15 cellular contexts compared by ENCODE assay signal in the genomic region with DNA sequence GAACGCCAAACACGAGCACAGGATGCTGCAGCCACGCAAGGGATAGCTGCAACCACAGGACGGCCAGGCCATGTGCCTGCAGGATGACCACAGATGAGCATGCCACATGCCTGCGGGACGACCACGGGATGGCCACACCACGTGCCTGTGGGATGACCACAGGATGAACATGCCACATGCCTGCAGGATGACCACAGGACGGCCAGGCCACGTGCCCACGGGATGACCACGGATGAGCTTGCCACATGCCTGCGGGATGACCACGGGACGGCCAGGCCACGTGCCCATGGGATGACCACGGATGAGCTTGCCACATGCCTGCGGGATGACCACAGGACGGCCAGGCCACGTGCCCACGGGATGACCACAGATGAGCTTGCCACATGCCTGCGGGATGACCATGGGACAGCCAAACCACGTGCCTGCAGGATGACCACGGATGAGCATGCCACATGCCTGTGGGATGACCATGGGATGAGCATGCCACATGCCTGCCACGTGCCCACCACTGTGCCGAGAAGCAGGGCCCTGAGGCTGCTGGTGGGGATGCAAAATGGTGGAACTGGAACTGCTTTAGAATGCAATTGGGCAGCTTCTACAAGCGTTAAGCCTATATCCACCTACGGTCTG. TPM values are rescaled to one million over a fixed set of nuclear protein-coding genes. Genes with fewer than 3 reads are reported as not detected.
A peak's percentile ranks its signal among the peaks of the same experiment; 100 is the strongest.
DNase-seq lines count a peak whose midpoint lies in the region; ATAC-seq and TF ChIP-seq lines count a peak whose summit lies in the region.
"Had no signal": no experiment of that assay in that cellular context is flagged by ENCODE, and none has a peak within 500 bp of the region (broad histone marks: within the 10 kb centered on the region; RNA-seq: fewer than 3 reads in every experiment).

No MANE protein-coding gene starts in this region.

- H3K36me3 Mint-ChIP-seq in activated naive CD8-positive, alpha-beta T cell treated with anti-CD3 and anti-CD28 coated beads, Interleukin-2, amount 10 ng/mL, durations not matched to agents 7 days and 5 days = peaks cover 33% of the 10 kb centered on the region
- H3K36me3 Mint-ChIP-seq in activated naive CD8-positive, alpha-beta T cell treated with anti-CD3 and anti-CD28 coated beads for 36 hours = peaks cover 23% of the 10 kb centered on the region
- H3K36me3 Mint-ChIP-seq in activated naive CD8-positive, alpha-beta T cell treated with anti-CD3 and anti-CD28 coated beads, Interleukin-2, amount 50 U/mL, for 24 hours (ENCODE audit: low read depth) = peaks cover 16% of the 10 kb centered on the region

- WGBS in spleen, 5 donors = 90 to 96% (median 90%) methylated on average over 23 to 28 of the region's 28 CpGs

- H3K9me3 ChIP-seq in lower lobe of right lung (no peaks in the 10 kb centered on the region), spleen (peaks cover 0 to 4% (median 0%) of the 10 kb centered on the region in 8 donors)

- TF ChIP-seq POLR2A in spleen (IDR thresholded peaks at IDR 0.05) = no peak

- no peak overlapping the region for H3K27ac Mint-ChIP-seq in activated naive CD8-positive, alpha-beta T cell treated with anti-CD3 and anti-CD28 coated beads, Interleukin-2, amount 10 ng/mL, durations not matched to agents 7 days and 5 days
- H3K27ac Mint-ChIP-seq in activated naive CD8-positive, alpha-beta T cell treated with anti-CD3 and anti-CD28 coated beads for 36 hours = no peak overlapping the region
- peak overlapping the region; percentile 10 for H3K27ac Mint-ChIP-seq in activated naive CD8-positive, alpha-beta T cell treated with anti-CD3 and anti-CD28 coated beads, Interleukin-2, amount 50 U/mL, for 24 hours

- TF ChIP-seq CTCF in lower lobe of right lung (IDR thresholded peaks at IDR 0.05) = no peak
- TF ChIP-seq CTCF in spleen (IDR thresholded peaks at IDR 0.05 in 8 of 11, conservative IDR thresholded peaks at IDR 0.05 in 3 of 11) = no peak

- no peak for ATAC-seq in activated naive CD8-positive, alpha-beta T cell treated with anti-CD3 and anti-CD28 coated beads, Interleukin-2, amount 10 ng/mL, durations not matched to agents 7 days and 5 days (ENCODE audit: low read depth)
- no peak for ATAC-seq in activated naive CD8-positive, alpha-beta T cell treated with anti-CD3 and anti-CD28 coated beads, Interleukin-2, amount 50 U/mL, for 24 hours
- ATAC-seq in lower lobe of right lung (no peak), GM21723 (IDR thresholded peaks at IDR 0.05; ENCODE audit: unreplicated experiment) (no peak), HG02885 (IDR thresholded peaks at IDR 0.05; ENCODE audit: poor library complexity, unreplicated experiment) (no peak)

- H3K4me1 ChIP-seq in lower lobe of right lung (peaks cover 42% of the 10 kb centered on the region), spleen (peaks cover 25 to 69% (median 38%) of the 10 kb centered on the region in 6 donors)

- intact Hi-C loops in lower lobe of right lung (cut with DNase I) = no loop called here
- intact Hi-C loops in spleen (cut with DNase I; ENCODE audit: low total_unique reads) = no loop called here

- no peak overlapping the region for H3K27ac ChIP-seq in lower lobe of right lung
- no peak overlapping the region for H3K27ac ChIP-seq in spleen
- H3K27ac ChIP-seq: KMS-11 had no signal

- peaks cover 10% of the 10 kb centered on the region for H3K9me3 Mint-ChIP-seq in activated naive CD8-positive, alpha-beta T cell treated with anti-CD3 and anti-CD28 coated beads, Interleukin-2, amount 10 ng/mL, durations not matched to agents 7 days and 5 days
- peaks cover 9% of the 10 kb centered on the region for H3K9me3 Mint-ChIP-seq in activated naive CD8-positive, alpha-beta T cell treated with anti-CD3 and anti-CD28 coated beads for 36 hours
- H3K9me3 Mint-ChIP-seq in activated naive CD8-positive, alpha-beta T cell treated with anti-CD3 and anti-CD28 coated beads, Interleukin-2, amount 50 U/mL, for 24 hours = peaks cover 4% of the 10 kb centered on the region

- peak; percentile 22 for DNase-seq in activated naive CD8-positive, alpha-beta T cell treated with anti-CD3 and anti-CD28 coated beads, Interleukin-2, amount 10 ng/mL, durations not matched to agents 7 days and 5 days
- no peak for DNase-seq in activated naive CD8-positive, alpha-beta T cell treated with anti-CD3 and anti-CD28 coated beads for 36 hours
- no peak for DNase-seq in activated naive CD8-positive, alpha-beta T cell treated with anti-CD3 and anti-CD28 coated beads, Interleukin-2, amount 50 U/mL, for 24 hours
- DNase-seq in lower lobe of right lung (peak; percentile 38), spleen (peak; percentile 68), NCI-H1436 (lab: John Stamatoyannopoulos, UW) (no peak)
- DNase-seq: DMS53, GOT3, NCI-H1092, NCI-H187, NCI-H446 had no signal

- no peak overlapping the region for H3K4me3 ChIP-seq in lower lobe of right lung
- H3K4me3 ChIP-seq in spleen = no peak overlapping the region

- H3K36me3 ChIP-seq in lower lobe of right lung = peaks cover 13% of the 10 kb centered on the region
- peaks cover 0 to 44% (median 3%) of the 10 kb centered on the region in 6 donors for H3K36me3 ChIP-seq in spleen

- POLR2A ChIA-PET in activated naive CD8-positive, alpha-beta T cell treated with anti-CD3 and anti-CD28 coated beads, Interleukin-2, amount 10 ng/mL, durations not matched to agents 7 days and 5 days (lab: Charles Lee) = no interaction called here

- H3K27me3 Mint-ChIP-seq in activated naive CD8-positive, alpha-beta T cell treated with anti-CD3 and anti-CD28 coated beads, Interleukin-2, amount 10 ng/mL, durations not matched to agents 7 days and 5 days = no peaks in the 10 kb centered on the region
- no peaks in the 10 kb centered on the region for H3K27me3 Mint-ChIP-seq in activated naive CD8-positive, alpha-beta T cell treated with anti-CD3 and anti-CD28 coated beads for 36 hours
- H3K27me3 Mint-ChIP-seq in activated naive CD8-positive, alpha-beta T cell treated with anti-CD3 and anti-CD28 coated beads, Interleukin-2, amount 50 U/mL, for 24 hours = no peaks in the 10 kb centered on the region

- H3K27me3 ChIP-seq in lower lobe of right lung (ENCODE audit: low read depth) (no peaks in the 10 kb centered on the region), spleen (replicated peaks in 1 of 7) (no peaks in the 10 kb centered on the region)

- H3K4me1 Mint-ChIP-seq in activated naive CD8-positive, alpha-beta T cell treated with anti-CD3 and anti-CD28 coated beads, Interleukin-2, amount 10 ng/mL, durations not matched to agents 7 days and 5 days = peaks cover 13% of the 10 kb centered on the region
- peaks cover 25% of the 10 kb centered on the region for H3K4me1 Mint-ChIP-seq in activated naive CD8-positive, alpha-beta T cell treated with anti-CD3 and anti-CD28 coated beads for 36 hours
- H3K4me1 Mint-ChIP-seq in activated naive CD8-positive, alpha-beta T cell treated with anti-CD3 and anti-CD28 coated beads, Interleukin-2, amount 50 U/mL, for 24 hours = peaks cover 26% of the 10 kb centered on the region

- H3K4me3 Mint-ChIP-seq in activated naive CD8-positive, alpha-beta T cell treated with anti-CD3 and anti-CD28 coated beads, Interleukin-2, amount 10 ng/mL, durations not matched to agents 7 days and 5 days = no peak overlapping the region
- no peak overlapping the region for H3K4me3 Mint-ChIP-seq in activated naive CD8-positive, alpha-beta T cell treated with anti-CD3 and anti-CD28 coated beads for 36 hours
- H3K4me3 Mint-ChIP-seq in activated naive CD8-positive, alpha-beta T cell treated with anti-CD3 and anti-CD28 coated beads, Interleukin-2, amount 50 U/mL, for 24 hours = no peak overlapping the region
- H3K4me3 Mint-ChIP-seq: CD14-positive monocyte had no signal

RNA-seq across cellular contexts. Expression of a gene that starts 12.8 kb away (rescaled TPM):
- 10 to 100 TPM; 43.2 to 47.2 TPM for total RNA-seq in activated naive CD8-positive, alpha-beta T cell treated with anti-CD3 and anti-CD28 coated beads, Interleukin-2, amount 10 ng/mL, durations not matched to agents 7 days and 5 days
- total RNA-seq in activated naive CD8-positive, alpha-beta T cell treated with anti-CD3 and anti-CD28 coated beads for 36 hours = 10 to 100 TPM; 15.2 to 16.3 TPM
- total RNA-seq in lower lobe of right lung (50.4 TPM), spleen (10 to 100 TPM; 28.1 to 49.8 (median 42.3) TPM)
- 10 to 100 TPM; 30.5 to 51.5 (median 32.6) TPM for polyA plus RNA-seq in spleen

Comparison
In these comparisons a context has a peak if more than half of its experiments do, and no peak if none do; other contexts are left out.
1. DNase-seq: peak in activated naive CD8-positive, alpha-beta T cell treated with anti-CD3 and anti-CD28 coated beads, Interleukin-2, amount 10 ng/mL, durations not matched to agents 7 days and 5 days (single experiment), lower lobe of right lung (single experiment) and spleen (single experiment); none in activated naive CD8-positive, alpha-beta T cell treated with anti-CD3 and anti-CD28 coated beads for 36 hours (single experiment), activated naive CD8-positive, alpha-beta T cell treated with anti-CD3 and anti-CD28 coated beads, Interleukin-2, amount 50 U/mL, for 24 hours (single experiment) and NCI-H1436 (single experiment).